In the genomic region with DNA sequence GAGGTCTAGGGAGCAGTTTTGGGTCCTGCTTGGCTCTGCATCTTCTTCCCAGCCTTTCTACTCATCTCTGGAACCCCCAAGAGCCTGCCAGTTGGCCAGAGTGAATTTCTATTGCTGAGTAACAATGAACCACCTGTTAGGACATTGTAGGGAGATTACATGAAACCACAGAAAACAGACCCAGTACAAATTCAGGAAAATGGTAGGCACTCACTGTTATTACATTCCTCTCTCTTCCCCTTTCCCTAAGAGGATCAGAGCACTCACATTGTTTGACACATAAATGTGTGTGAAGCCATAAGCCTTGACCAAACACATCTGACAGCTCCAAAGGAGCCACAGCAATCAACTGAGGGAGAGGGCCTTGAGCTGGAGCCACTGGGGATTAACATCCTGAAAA, we compare ENCODE assay signal across 25 cellular contexts.
"Had no signal": no experiment of that assay in that cellular context is flagged by ENCODE, and none has a peak within 500 bp of the region (broad histone marks: within the 10 kb centered on the region; RNA-seq: fewer than 3 reads in every experiment).

No MANE protein-coding gene starts in this region.

- H3K4me1 Mint-ChIP-seq: mesothelial cell of epicardium, naive B cell had no signal

- ATAC-seq: effector memory CD8-positive, alpha-beta T cell; esophagus mucosa; gastrocnemius medialis; heart right ventricle; left cardiac atrium; left lung; left ventricle myocardium superior; lower lobe of right lung; mucosa of descending colon had no signal

- H3K4me3 Mint-ChIP-seq: dendritic cell treated with granulocyte-macrophage colony-stimulating factor and Interleukin-4, amounts not matched to agents 40 ng/mL and 50 ng/mL, for 4 days; effector memory CD8-positive, alpha-beta T cell; endodermal cell; mesothelial cell of epicardium; naive B cell had no signal

- H3K27ac Mint-ChIP-seq: dendritic cell treated with granulocyte-macrophage colony-stimulating factor and Interleukin-4, amounts not matched to agents 40 ng/mL and 50 ng/mL, for 4 days; effector memory CD8-positive, alpha-beta T cell; endodermal cell; mesothelial cell of epicardium; naive B cell had no signal

- H3K36me3 ChIP-seq: colonic mucosa, esophagus squamous epithelium, gastrocnemius medialis, heart right ventricle, left lung, lower lobe of right lung had no signal

- H3K9me3 ChIP-seq: colonic mucosa, gastrocnemius medialis had no signal

- H3K27ac ChIP-seq: colonic mucosa, epithelial cell of prostate, esophagus squamous epithelium, gastrocnemius medialis, heart right ventricle, left lung, lower lobe of right lung had no signal

- H3K36me3 Mint-ChIP-seq: mesothelial cell of epicardium had no signal

- H3K27me3 ChIP-seq: colonic mucosa, esophagus squamous epithelium, gastrocnemius medialis, heart right ventricle, left lung had no signal

- DNase-seq: colonic mucosa; cortex of kidney; effector CD8-positive, alpha-beta T cell; effector memory CD8-positive, alpha-beta T cell; endodermal cell; erythroblast; esophagus squamous epithelium; foreskin fibroblast; foreskin melanocyte; gastrocnemius medialis; glutamatergic neuron; head of caudate nucleus; heart right ventricle; hippocampal formation; left cardiac atrium; left lung; left ventricle myocardium superior; lower lobe of right lung; mesenchymal stem cell; mucosa of descending colon; naive B cell had no signal

- H3K27me3 Mint-ChIP-seq: dendritic cell treated with granulocyte-macrophage colony-stimulating factor and Interleukin-4, amounts not matched to agents 40 ng/mL and 50 ng/mL, for 4 days; effector memory CD8-positive, alpha-beta T cell; naive B cell had no signal

- H3K4me3 ChIP-seq: colonic mucosa, esophagus squamous epithelium, gastrocnemius medialis, heart right ventricle, left lung, lower lobe of right lung, mucosa of descending colon had no signal
